1 cellular context compared by ENCODE assay signal in genomic region chr22:22509912-22510311, GRCh38.
TF ChIP-seq lines count a peak whose summit lies in the region.

No MANE protein-coding gene starts in this region.

TF ChIP-seq in HEK293, 187 proteins besides CTCF, POLR2A, EP300 and RAD21:
- TF ChIP-seq SETDB1 (IDR thresholded peaks at IDR 0.05; ENCODE audit: insufficient read length, low read length): peak; percentile 93
